ENCODE assay signal across 7 cellular contexts in genomic region chr15:30828304-30828639, GRCh38.
DNase-seq lines count a peak whose midpoint lies in the region; ATAC-seq and TF ChIP-seq lines count a peak whose summit lies in the region.
"Not testable (repeated sequence)": the region's sequence is repeated elsewhere in the genome, so short reads cannot be mapped to it uniquely, and the experiment has no call there.

No MANE protein-coding gene starts in this region.

- not testable (repeated sequence) for TF ChIP-seq CTCF in endodermal cell (conservative IDR thresholded peaks at IDR 0.05)

- not testable (repeated sequence) for H3K4me3 ChIP-seq in endodermal cell (ENCODE audit: low read length); right cardiac atrium (ENCODE audit: low read length); naive thymus-derived CD4-positive, alpha-beta T cell (ENCODE audit: low read length)

- H3K9me3 Mint-ChIP-seq in activated naive CD4-positive, alpha-beta T cell treated with anti-CD3 and anti-CD28 coated beads, Interleukin-2, amount 50 U/mL, for 72 hours; endodermal cell; naive thymus-derived CD4-positive, alpha-beta T cell: not testable (repeated sequence)

- not testable (repeated sequence) for H3K27ac ChIP-seq in endodermal cell (ENCODE audit: low read depth, low read length); right cardiac atrium (ENCODE audit: low read length); naive thymus-derived CD4-positive, alpha-beta T cell (ENCODE audit: low read depth, low read length)

- H3K27me3 ChIP-seq in endodermal cell (ENCODE audit: control insufficient read depth, insufficient read depth, low read length, poor library complexity, severe bottlenecking); right cardiac atrium (ENCODE audit: control insufficient read depth, insufficient read depth); naive thymus-derived CD4-positive, alpha-beta T cell (ENCODE audit: control insufficient read depth in 2 of 2, insufficient read depth in 2 of 2, low read length in 2 of 2): not testable (repeated sequence)

- DNase-seq in G401 (ENCODE audit: low spot score) (peak; percentile 16), LoVo (ENCODE audit: low spot score) (peak; percentile 5), SK-MEL-5 (ENCODE audit: low read depth, low spot score) (peak; percentile 84), endodermal cell (peak; percentile 74)
- not testable (repeated sequence) for DNase-seq in activated naive CD4-positive, alpha-beta T cell treated with anti-CD3 and anti-CD28 coated beads, Interleukin-2, amount 50 U/mL, for 72 hours (ENCODE audit: low spot score in 2 of 2); right cardiac atrium; naive thymus-derived CD4-positive, alpha-beta T cell

- H3K4me1 ChIP-seq in endodermal cell (ENCODE audit: control insufficient read depth, insufficient read depth, low read length); right cardiac atrium (ENCODE audit: control insufficient read depth, insufficient read depth, low read length); naive thymus-derived CD4-positive, alpha-beta T cell (ENCODE audit: control insufficient read depth in 2 of 2, insufficient read depth in 2 of 2, low read length in 2 of 2): not testable (repeated sequence)

- peaks cover 28 to 40% of the 10 kb centered on the region in 2 donors for H3K36me3 Mint-ChIP-seq in activated naive CD4-positive, alpha-beta T cell treated with anti-CD3 and anti-CD28 coated beads, Interleukin-2, amount 50 U/mL, for 72 hours
- not testable (repeated sequence) for H3K36me3 Mint-ChIP-seq in endodermal cell (ENCODE audit: low read depth)
- peaks cover 0 to 29% (median 15%) of the 10 kb centered on the region in 5 donors for H3K36me3 Mint-ChIP-seq in naive thymus-derived CD4-positive, alpha-beta T cell

- peak; percentile 24 to 51 for ATAC-seq in activated naive CD4-positive, alpha-beta T cell treated with anti-CD3 and anti-CD28 coated beads, Interleukin-2, amount 50 U/mL, for 72 hours
- ATAC-seq in right cardiac atrium, result peak; percentile 52 to 59
- ATAC-seq in naive thymus-derived CD4-positive, alpha-beta T cell, result peak; percentile 23

- not testable (repeated sequence) for H3K9ac ChIP-seq in endodermal cell (ENCODE audit: extremely low read depth, low read length, poor library complexity, severe bottlenecking)

- H3K4me1 Mint-ChIP-seq in endodermal cell, result not testable (repeated sequence)
- H3K4me1 Mint-ChIP-seq in naive thymus-derived CD4-positive, alpha-beta T cell, result peaks cover 18 to 69% (median 34%) of the 10 kb centered on the region in 7 donors

- CTCF ChIA-PET in naive thymus-derived CD4-positive, alpha-beta T cell (lab: Charles Lee), result interaction anchor here (0.6 kb wide), 1 partner anchor 668 kb away, joined by 4 read pairs; no protein-coding TSS in a partner anchor

- not testable (repeated sequence) for H3K4me3 Mint-ChIP-seq in endodermal cell; naive thymus-derived CD4-positive, alpha-beta T cell

- intact Hi-C loops in right cardiac atrium (cut with DNase I); naive thymus-derived CD4-positive, alpha-beta T cell (cut with micrococcal nuclease): not testable (repeated sequence)

- H3K27ac Mint-ChIP-seq in activated naive CD4-positive, alpha-beta T cell treated with anti-CD3 and anti-CD28 coated beads, Interleukin-2, amount 50 U/mL, for 72 hours, result peak overlapping the region in 1 of 2 donors; percentile 67
- H3K27ac Mint-ChIP-seq in endodermal cell, result not testable (repeated sequence)
- H3K27ac Mint-ChIP-seq in naive thymus-derived CD4-positive, alpha-beta T cell, result peak overlapping the region in 4 of 9 donors; percentile 20 to 87 (median 38)

- H3K9me3 ChIP-seq in endodermal cell (ENCODE audit: control insufficient read depth, low read length); right cardiac atrium (ENCODE audit: control insufficient read depth, low read length); naive thymus-derived CD4-positive, alpha-beta T cell (ENCODE audit: control insufficient read depth in 2 of 3, low read length in 3 of 3): not testable (repeated sequence)

- in situ Hi-C loops in G401 (cut with HindIII; ENCODE audit: low sequenced_read_pairs); SK-MEL-5 (cut with HindIII; ENCODE audit: low pct_unique_long_range_greater_than_20kb, low sequenced_read_pairs): not testable (repeated sequence)

- H3K27me3 Mint-ChIP-seq in endodermal cell (ENCODE audit: insufficient read depth); naive thymus-derived CD4-positive, alpha-beta T cell: not testable (repeated sequence)

- not testable (repeated sequence) for H3K36me3 ChIP-seq in endodermal cell (ENCODE audit: control insufficient read depth, insufficient read depth, low read length); naive thymus-derived CD4-positive, alpha-beta T cell (ENCODE audit: control insufficient read depth in 2 of 3, insufficient read depth in 3 of 3, low read length in 3 of 3)

- POLR2A ChIA-PET in naive thymus-derived CD4-positive, alpha-beta T cell (lab: Charles Lee), result not testable (repeated sequence)

- WGBS in endodermal cell (ENCODE audit: insufficient coverage in 1 of 2, insufficient read length in 1 of 2), 2 experiments, result 45% methylated on average over 6 of the region's 8 CpGs; no CpG with 5 or more reads in 1 of the 2 experiments
- 34% methylated on average over 6 of the region's 8 CpGs for WGBS in right cardiac atrium
